In genomic region chr4:174224550-174224949, GRCh38 we compare ENCODE assay signal across 11 cellular contexts.
"Had no signal": no experiment of that assay in that cellular context is flagged by ENCODE, and none has a peak within 500 bp of the region (broad histone marks: within the 10 kb centered on the region; RNA-seq: fewer than 3 reads in every experiment).

No MANE protein-coding gene starts in this region.

- H3K27ac ChIP-seq: GM23248 had no signal

- H3K9me3 ChIP-seq: HAP-1 had no signal

- H3K9ac ChIP-seq: GM23248 had no signal

- H3K4me1 Mint-ChIP-seq: GM23338, H9 had no signal

- DNase-seq: GM23248, GOT3, H7, H9, HCEC 1CT, HFFc6 had no signal

- H3K27ac Mint-ChIP-seq: GM23338, H9, HFFc6 had no signal

- H2AFZ ChIP-seq: GM23248, GM23338 had no signal

- H3K4me1 ChIP-seq: HAP-1 had no signal

- H3K9me3 Mint-ChIP-seq: GM23338, H9, HFFc6 had no signal

- H3K36me3 ChIP-seq: HAP-1 had no signal

- H3K4me3 ChIP-seq: GM23248, GM23338, HAP-1 had no signal

- H3K4me3 Mint-ChIP-seq: GM23338, H9 had no signal

- ATAC-seq: GM23338, HCT116 had no signal

- FAIRE-seq: H1, H54 had no signal

- H3K4me2 ChIP-seq: GM23338 had no signal
